ENCODE assay signal across 20 cellular contexts in genomic region chr12:116542345-116542950, GRCh38. TPM values are rescaled to one million over a fixed set of nuclear protein-coding genes. Genes with fewer than 3 reads are reported as not detected.
DNase-seq lines count a peak whose midpoint lies in the region; ATAC-seq and TF ChIP-seq lines count a peak whose summit lies in the region.
"Had no signal": no experiment of that assay in that cellular context is flagged by ENCODE, and none has a peak within 500 bp of the region (broad histone marks: within the 10 kb centered on the region; RNA-seq: fewer than 3 reads in every experiment).

No MANE protein-coding gene starts in this region.

- peaks cover 3% of the 10 kb centered on the region for H3K4me1 ChIP-seq in right cardiac atrium (ENCODE audit: control insufficient read depth, insufficient read depth, low read length)
- H3K4me1 ChIP-seq in right atrium auricular region = peaks cover 0 to 19% of the 10 kb centered on the region in 2 donors
- H3K4me1 ChIP-seq in RWPE2 (ENCODE audit: insufficient read depth, poor library complexity, severe bottlenecking) = peaks cover 5% of the 10 kb centered on the region
- H3K4me1 ChIP-seq in foreskin keratinocyte = peaks cover 19% of the 10 kb centered on the region
- peaks cover 10% of the 10 kb centered on the region for H3K4me1 ChIP-seq in testis
- no peaks in the 10 kb centered on the region for H3K4me1 ChIP-seq in aorta (ENCODE audit: control insufficient read depth in 1 of 2, insufficient read depth in 2 of 2, low read length in 2 of 2)

- 49% methylated on average over 15 of the region's 15 CpGs for WGBS in right cardiac atrium
- WGBS in testis, 2 donors = 69 to 70% methylated on average over 15 of the region's 15 CpGs
- 77% methylated on average over 15 of the region's 15 CpGs for WGBS in aorta, 2 donors

- ATAC-seq in right cardiac atrium (peak; percentile 42 to 45), RWPE2 (ENCODE audit: low read depth) (peak; percentile 42; the same call in 2 of the 3 replicates), foreskin keratinocyte (peak; percentile 20), aorta (ENCODE audit: low FRiP score) (no peak), GM19035 (IDR thresholded peaks at IDR 0.05; ENCODE audit: unreplicated experiment) (no peak)
- ATAC-seq: activated naive CD4-positive, alpha-beta T cell treated with anti-CD3 and anti-CD28 coated beads, Interleukin-2, amount 50 U/mL, for 72 hours had no signal

- no peak for TF ChIP-seq CTCF in right atrium auricular region (IDR thresholded peaks at IDR 0.05)
- no peak for TF ChIP-seq CTCF in RWPE2 (IDR thresholded peaks at IDR 0.05; ENCODE audit: poor library complexity, severe bottlenecking)
- no peak for TF ChIP-seq CTCF in foreskin keratinocyte (conservative IDR thresholded peaks at IDR 0.05)
- TF ChIP-seq CTCF in testis (IDR thresholded peaks at IDR 0.05) = no peak

- DNase-seq in right cardiac atrium (peak in 1 of 3 donors; percentile 31), right atrium auricular region (ENCODE audit: low spot score) (no peak), RWPE2 (ENCODE audit: low spot score) (no peak), foreskin keratinocyte (no peak), testis (peak; percentile 57), KBM-7 (no peak), aorta (no peak)
- DNase-seq: activated CD4-positive, alpha-beta T cell treated with anti-CD3 and anti-CD28 coated beads, Interleukin-2, amount 50 U/mL, for 4 hours; Caco-2; H7; left lung; MM.1S; NCI-H187 treated with DMSO at 0.1 percent for 48 hours; NCI-H446 treated with DMSO at 0.1 percent for 48 hours; stomach; uterus had no signal

- no peak for TF ChIP-seq POLR2A in testis (IDR thresholded peaks at IDR 0.05)

- in situ Hi-C loops in KBM-7 (cut with MboI; ENCODE audit: low pct_unique_long_range_greater_than_20kb, low sequenced_read_pairs) = no loop called here

- intact Hi-C loops in right cardiac atrium (cut with DNase I) = no loop called here
- intact Hi-C loops in testis (cut with DNase I; ENCODE audit: low total_unique reads) = no loop called here
- intact Hi-C loops in aorta (cut with DNase I) = no loop called here

- H3K27ac ChIP-seq in right cardiac atrium (ENCODE audit: low read length) = no peak overlapping the region
- no peak overlapping the region for H3K27ac ChIP-seq in right atrium auricular region
- no peak overlapping the region for H3K27ac ChIP-seq in RWPE2 (ENCODE audit: poor library complexity, severe bottlenecking)
- H3K27ac ChIP-seq in foreskin keratinocyte = no peak overlapping the region
- H3K27ac ChIP-seq in testis = no peak overlapping the region
- no peak overlapping the region for H3K27ac ChIP-seq in aorta (ENCODE audit: low read depth in 1 of 2, low read length in 2 of 2)
- H3K27ac ChIP-seq: cardiac muscle cell, left lung had no signal

- H3K4me3 ChIP-seq in right cardiac atrium (ENCODE audit: low read length) = no peak overlapping the region
- no peak overlapping the region for H3K4me3 ChIP-seq in right atrium auricular region
- H3K4me3 ChIP-seq in RWPE2 (ENCODE audit: severe bottlenecking) = no peak overlapping the region
- no peak overlapping the region for H3K4me3 ChIP-seq in testis
- no peak overlapping the region for H3K4me3 ChIP-seq in aorta (ENCODE audit: low read length in 2 of 2)
- H3K4me3 ChIP-seq: cardiac muscle cell, left lung, stomach, uterus had no signal

- H3K36me3 ChIP-seq in right atrium auricular region (no peaks in the 10 kb centered on the region), RWPE2 (ENCODE audit: low read depth) (no peaks in the 10 kb centered on the region), testis (ENCODE audit: low read depth, missing control alignments) (no peaks in the 10 kb centered on the region), aorta (ENCODE audit: control insufficient read depth in 1 of 2, insufficient read depth in 2 of 2, low read length in 1 of 2) (no peaks in the 10 kb centered on the region)
- H3K36me3 ChIP-seq: cardiac muscle cell, left lung, stomach, uterus had no signal

- no peaks in the 10 kb centered on the region for H3K27me3 ChIP-seq in right cardiac atrium (ENCODE audit: control insufficient read depth, insufficient read depth)
- H3K27me3 ChIP-seq in right atrium auricular region = no peaks in the 10 kb centered on the region
- no peaks in the 10 kb centered on the region for H3K27me3 ChIP-seq in RWPE2 (ENCODE audit: insufficient read depth, poor library complexity, severe bottlenecking)
- no peaks in the 10 kb centered on the region for H3K27me3 ChIP-seq in foreskin keratinocyte
- no peaks in the 10 kb centered on the region for H3K27me3 ChIP-seq in testis
- H3K27me3 ChIP-seq in aorta (ENCODE audit: control insufficient read depth in 1 of 2, insufficient read depth in 2 of 2, low read length in 1 of 2) = no peaks in the 10 kb centered on the region
- H3K27me3 ChIP-seq: cardiac muscle cell, left lung, stomach, uterus had no signal

- H3K9me3 ChIP-seq in right cardiac atrium (ENCODE audit: control insufficient read depth, low read length) (no peaks in the 10 kb centered on the region), right atrium auricular region (no peaks in the 10 kb centered on the region), RWPE2 (ENCODE audit: severe bottlenecking) (no peaks in the 10 kb centered on the region), testis (no peaks in the 10 kb centered on the region), aorta (ENCODE audit: control insufficient read depth, low read length) (no peaks in the 10 kb centered on the region)
- H3K9me3 ChIP-seq: Caco-2, left lung, stomach, uterus had no signal

RNA-seq across cellular contexts. Expression of gene MAP1LC3B2, which starts 16.7 kb away (rescaled TPM):
- total RNA-seq in right cardiac atrium = 1 to 10 TPM; 1.9 to 2.7 (median 2.2) TPM
- 2.9 TPM for polyA plus RNA-seq in right cardiac atrium
- 1 to 10 TPM; 1.0 to 1.4 TPM for total RNA-seq in right atrium auricular region
- total RNA-seq in foreskin keratinocyte = 0.54 and 1.1 TPM in 2 replicates
- polyA plus RNA-seq in foreskin keratinocyte = 1.9 and 2.3 TPM in 2 replicates
- 1 to 10 TPM; 1.0 to 1.5 TPM for total RNA-seq in testis
- 2.1 TPM for polyA plus RNA-seq in testis (ENCODE audit: insufficient read depth, low read depth, low replicate concordance)
- total RNA-seq in aorta = 1 to 10 TPM; 1.0 to 3.1 TPM
- polyA plus RNA-seq in aorta = 1 to 10 TPM; 2.3 to 3.5 TPM
- total RNA-seq: Caco-2, H7, SK-MEL-5 had no signal

Comparison
In these comparisons a context has a peak if more than half of its experiments do, and no peak if none do; other contexts are left out.
1. ATAC-seq: peak in right cardiac atrium (2 of 2), RWPE2 (single experiment) and foreskin keratinocyte (single experiment); none in aorta (single experiment) and GM19035 (single experiment).